ENCODE assay signal across 1 cellular context in the genomic region with DNA sequence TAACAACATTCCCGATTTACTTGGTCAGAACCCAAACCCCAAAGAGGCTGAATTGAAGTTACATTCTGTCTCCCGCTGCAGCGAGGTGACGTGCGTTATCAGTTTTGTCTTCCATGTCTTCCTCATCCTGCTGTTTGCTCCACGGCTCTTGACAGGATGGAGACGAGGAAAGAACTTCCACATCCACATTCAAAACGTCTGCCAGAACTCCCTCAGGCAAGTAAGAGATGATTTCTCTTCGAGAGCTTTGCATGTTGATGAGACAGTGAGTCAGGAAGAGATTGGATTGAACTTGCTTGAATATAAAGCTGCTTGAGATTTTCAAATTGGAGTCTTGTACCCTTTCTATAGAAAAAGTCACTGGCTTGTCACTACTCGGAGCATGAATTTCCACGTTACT.
TF ChIP-seq lines count a peak whose summit lies in the region.

No MANE protein-coding gene starts in this region.

TF ChIP-seq in H1, 55 proteins besides CTCF, POLR2A, EP300 and RAD21:
- TF ChIP-seq, protein P1, sequence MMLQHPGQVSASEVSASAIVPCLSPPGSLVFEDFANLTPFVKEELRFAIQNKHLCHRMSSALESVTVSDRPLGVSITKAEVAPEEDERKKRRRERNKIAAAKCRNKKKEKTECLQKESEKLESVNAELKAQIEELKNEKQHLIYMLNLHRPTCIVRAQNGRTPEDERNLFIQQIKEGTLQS (IDR thresholded peaks at IDR 0.05; ENCODE audit: insufficient read depth, low read depth, low read length): no peak
- TF ChIP-seq KDM5A (IDR thresholded peaks at IDR 0.05; ENCODE audit: low read length) (no peak), GTF2F1 (IDR thresholded peaks at IDR 0.05; ENCODE audit: borderline replicate concordance, low read depth, low read length) (no peak), POU5F1 (IDR thresholded peaks at IDR 0.05; ENCODE audit: low read depth, low read length) (no peak), CHD2 (IDR thresholded peaks at IDR 0.05; ENCODE audit: low read length) (no peak), FOSL1 (IDR thresholded peaks at IDR 0.05; ENCODE audit: insufficient read depth, low read depth, low read length) (no peak)
